Comparison of ENCODE assay signal across 8 cellular contexts in the genomic region with DNA sequence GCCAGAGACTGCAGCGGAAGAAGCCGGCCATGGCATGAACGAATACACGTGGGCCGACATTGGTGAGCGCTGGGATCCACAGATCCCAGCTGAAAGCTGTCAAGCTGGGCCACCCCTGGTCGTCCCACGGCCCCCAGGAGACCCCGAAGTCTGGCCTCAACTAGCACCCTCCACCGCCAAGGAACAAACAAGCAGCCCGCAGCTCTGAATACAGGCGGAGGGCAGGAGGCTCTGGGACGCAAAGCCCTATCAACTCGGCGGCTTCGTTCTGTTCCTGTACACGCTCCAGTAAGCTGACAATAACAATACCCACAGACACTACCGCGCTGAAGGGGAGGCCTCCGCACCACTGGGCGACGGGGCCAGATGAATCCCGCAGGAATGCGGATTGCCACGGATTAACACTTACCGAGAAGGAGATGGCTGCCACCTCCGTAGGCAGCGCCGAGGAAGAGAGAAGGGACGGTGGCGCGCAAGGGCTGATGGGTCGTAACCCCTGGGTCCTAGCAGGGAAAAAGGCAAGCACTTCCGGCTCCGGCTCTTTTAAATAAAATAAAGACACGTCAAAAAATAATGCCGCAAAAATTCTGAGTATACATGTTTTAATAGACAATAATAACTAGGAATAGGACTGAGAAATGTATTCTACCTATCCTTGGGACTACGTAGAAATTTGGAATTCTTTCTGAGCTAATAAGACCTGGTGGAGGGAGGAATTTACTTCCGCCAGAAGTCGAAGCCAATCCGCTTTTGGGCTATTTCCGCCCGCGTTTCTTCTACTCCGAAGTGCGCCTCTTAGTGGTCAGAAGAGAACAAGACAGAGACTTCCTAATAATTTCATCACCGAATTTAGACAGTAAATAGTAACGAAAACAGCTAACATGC. TPM values are rescaled to one million over a fixed set of nuclear protein-coding genes. Genes with fewer than 3 reads are reported as not detected.
DNase-seq lines count a peak whose midpoint lies in the region; ATAC-seq and TF ChIP-seq lines count a peak whose summit lies in the region.

A gene (minus strand): TSS at position 481 of the 885 bp plus-strand sequence. CDS start 1,328 bp downstream, outside the sequence.

- H3K27ac Mint-ChIP-seq in activated B cell treated with CpG ODN at 0.5 μM for 24 hours: peak within 1 kb of the TSS; percentile 100

- POLR2A ChIA-PET in activated B cell treated with CpG ODN at 0.5 μM for 24 hours (lab: Charles Lee): interaction anchor here (0.6 to 2.5 kb wide), 30 partner anchors 9 to 1283 kb away, joined by 3 to 21 read pairs (median 4); a partner anchor contains a TSS

- no peaks in the 10 kb centered on the region for H3K27me3 Mint-ChIP-seq in activated B cell treated with CpG ODN at 0.5 μM for 24 hours

- peaks cover 48% of the 10 kb centered on the region for H3K4me1 Mint-ChIP-seq in activated B cell treated with CpG ODN at 0.5 μM for 24 hours

- CTCF ChIA-PET in activated B cell treated with CpG ODN at 0.5 μM for 24 hours (lab: Charles Lee): interaction anchor here (0.7 to 3.1 kb wide), 11 partner anchors 8 to 639 kb away, joined by 3 to 18 read pairs (median 5); a partner anchor contains a TSS

- TF ChIP-seq CTCF in AG09319 (IDR thresholded peaks at IDR 0.05; ENCODE audit: low read depth, low read length) (peak; percentile 79), activated B cell treated with CpG ODN at 0.5 μM for 24 hours (IDR thresholded peaks at IDR 0.05) (no peak)

- H3K9me3 Mint-ChIP-seq in activated B cell treated with CpG ODN at 0.5 μM for 24 hours: no peaks in the 10 kb centered on the region

- peaks cover 53% of the 10 kb centered on the region for H3K36me3 Mint-ChIP-seq in activated B cell treated with CpG ODN at 0.5 μM for 24 hours (ENCODE audit: low read depth)

- H3K4me3 Mint-ChIP-seq in activated B cell treated with CpG ODN at 0.5 μM for 24 hours: peak within 1 kb of the TSS; percentile 96

- DNase-seq in AG09319 (ENCODE audit: extremely low read depth, low read depth) (peak; percentile 92), NCI-H345 (lab: John Stamatoyannopoulos, UW) (peak; percentile 89), activated B cell treated with CpG ODN at 0.5 μM for 24 hours (peak; percentile 78), caudate nucleus (lab: John Stamatoyannopoulos, UW) (peak in 60 of 61 donors; percentile 41 to 92 (median 78)), iris pigment epithelial cell (ENCODE audit: low read depth) (peak; percentile 97)
- DNase-seq in stimulated activated CD4-positive, alpha-beta T cell treated with anti-CD3 and anti-CD28 coated beads, Interleukin-12 subunit alpha, Interleukin-12 subunit beta, amount 100 ng/mL, for 24 hours (ENCODE audit: low read depth in 2 of 2): peak; percentile 70 to 73

- intact Hi-C loops in activated B cell treated with CpG ODN at 0.5 μM for 24 hours (cut with micrococcal nuclease): loop anchor here (1.0 to 5.0 kb wide), 9 partner anchors 31 to 639 kb away; a partner anchor contains a TSS

- peak; percentile 88 for ATAC-seq in GM19023 (IDR thresholded peaks at IDR 0.05; ENCODE audit: unreplicated experiment)
- peak; percentile 81 for ATAC-seq in HG03280 (IDR thresholded peaks at IDR 0.05; ENCODE audit: unreplicated experiment)
- peak; percentile 92 for ATAC-seq in activated B cell treated with CpG ODN at 0.5 μM for 24 hours (ENCODE audit: low read depth)

- peak within 1 kb of the TSS; percentile 98 for H3K27ac ChIP-seq in caudate nucleus (ENCODE audit: low read depth, low read length)

RNA-seq across cellular contexts. Expression of the gene that starts here (rescaled TPM):
- 2,996 and 3,448 TPM in 2 replicates for total RNA-seq in activated B cell treated with CpG ODN at 0.5 μM for 24 hours

Comparison
In these comparisons a context has a peak if more than half of its experiments do, and no peak if none do; other contexts are left out.
1. Peak in every context shown above with its lines: DNase-seq, ATAC-seq and H3K27ac ChIP-seq.